In genomic region chr1:93533677-93534076, GRCh38 we compare ENCODE assay signal across 30 cellular contexts.
"Had no signal": no experiment of that assay in that cellular context is flagged by ENCODE, and none has a peak within 500 bp of the region (broad histone marks: within the 10 kb centered on the region; RNA-seq: fewer than 3 reads in every experiment).

No MANE protein-coding gene starts in this region.

- H3K4me1 Mint-ChIP-seq: activated CD4-positive, alpha-beta memory T cell treated with anti-CD3 and anti-CD28 coated beads, Interleukin-2, amount 10 ng/mL, durations not matched to agents 7 days and 5 days; activated CD4-positive, alpha-beta T cell treated with anti-CD3 and anti-CD28 coated beads, Interleukin-2, amount 10 ng/mL, durations not matched to agents 7 days and 5 days; activated T-helper 17 cell treated with anti-CD3 and anti-CD28 coated beads, Interleukin-2, amount 50 U/mL, for 72 hours; central memory CD8-positive, alpha-beta T cell; WTC11 had no signal

- H3K9me3 Mint-ChIP-seq: activated CD4-positive, alpha-beta memory T cell treated with anti-CD3 and anti-CD28 coated beads, Interleukin-2, amount 10 ng/mL, durations not matched to agents 7 days and 5 days; activated CD4-positive, alpha-beta T cell treated with anti-CD3 and anti-CD28 coated beads, Interleukin-2, amount 10 ng/mL, durations not matched to agents 7 days and 5 days; activated T-cell treated with anti-CD3 and anti-CD28 coated beads, Interleukin-2, amount 50 U/mL, for 24 hours; activated T-helper 17 cell treated with anti-CD3 and anti-CD28 coated beads, Interleukin-2, amount 50 U/mL, for 72 hours; central memory CD8-positive, alpha-beta T cell; dendritic cell treated with granulocyte-macrophage colony-stimulating factor and Interleukin-4, amounts not matched to agents 40 ng/mL and 50 ng/mL, for 4 days; endodermal cell; WTC11 had no signal

- H3K4me3 ChIP-seq: coronary artery, dorsolateral prefrontal cortex had no signal

- H3K36me3 ChIP-seq: brain microvascular endothelial cell had no signal

- H3K4me3 Mint-ChIP-seq: activated CD4-positive, alpha-beta memory T cell treated with anti-CD3 and anti-CD28 coated beads, Interleukin-2, amount 10 ng/mL, durations not matched to agents 7 days and 5 days; activated CD4-positive, alpha-beta T cell treated with anti-CD3 and anti-CD28 coated beads, Interleukin-2, amount 10 ng/mL, durations not matched to agents 7 days and 5 days; activated naive CD8-positive, alpha-beta T cell; activated T-cell treated with anti-CD3 and anti-CD28 coated beads, Interleukin-2, amount 50 U/mL, for 24 hours; activated T-helper 17 cell treated with anti-CD3 and anti-CD28 coated beads, Interleukin-2, amount 50 U/mL, for 72 hours; central memory CD8-positive, alpha-beta T cell; dendritic cell treated with granulocyte-macrophage colony-stimulating factor and Interleukin-4, amounts not matched to agents 40 ng/mL and 50 ng/mL, for 4 days; endodermal cell; WTC11 had no signal

- DNase-seq: activated CD4-positive, alpha-beta memory T cell treated with anti-CD3 and anti-CD28 coated beads, Interleukin-2, amount 10 ng/mL, durations not matched to agents 7 days and 5 days; activated CD4-positive, alpha-beta T cell treated with anti-CD3 and anti-CD28 coated beads for 1 hour; activated CD4-positive, alpha-beta T cell treated with anti-CD3 and anti-CD28 coated beads for 4 hours; activated CD4-positive, alpha-beta T cell treated with anti-CD3 and anti-CD28 coated beads, Interleukin-2, amount 10 ng/mL, durations not matched to agents 7 days and 5 days; activated CD4-positive, alpha-beta T cell treated with anti-CD3 and anti-CD28 coated beads, Interleukin-2, amount 50 U/mL, for 4 hours; activated CD8-positive, alpha-beta memory T cell treated with anti-CD3 and anti-CD28 coated beads, Interleukin-2, amount 50 U/mL, for 48 hours; activated effector memory CD4-positive, alpha-beta T cell treated with Interleukin-2 at 50 U/mL for 16 hours; activated gamma-delta T cell treated with Interleukin-2 at 50 U/mL for 16 hours; activated naive CD4-positive, alpha-beta T cell treated with anti-CD3 and anti-CD28 coated beads, Interleukin-2, amount 50 U/mL, for 16 hours; activated naive CD4-positive, alpha-beta T cell treated with Interleukin-2 at 50 U/mL for 16 hours; activated T-cell treated with anti-CD3 and anti-CD28 coated beads for 4 hours; activated T-cell treated with anti-CD3 and anti-CD28 coated beads, Interleukin-2, amount 50 U/mL, for 24 hours; amniotic stem cell; anterior cingulate cortex; brain microvascular endothelial cell; dorsolateral prefrontal cortex; effector memory CD4-positive, alpha-beta T cell; endodermal cell; foreskin fibroblast; head of caudate nucleus; T-helper 2 cell had no signal

- H3K27me3 ChIP-seq: brain microvascular endothelial cell had no signal

- H3K27ac ChIP-seq: brain microvascular endothelial cell, coronary artery, dorsolateral prefrontal cortex had no signal

- H3K27ac Mint-ChIP-seq: activated CD4-positive, alpha-beta memory T cell treated with anti-CD3 and anti-CD28 coated beads, Interleukin-2, amount 10 ng/mL, durations not matched to agents 7 days and 5 days; activated CD4-positive, alpha-beta T cell treated with anti-CD3 and anti-CD28 coated beads, Interleukin-2, amount 10 ng/mL, durations not matched to agents 7 days and 5 days; activated naive CD8-positive, alpha-beta T cell; activated T-cell treated with anti-CD3 and anti-CD28 coated beads, Interleukin-2, amount 50 U/mL, for 24 hours; activated T-helper 17 cell treated with anti-CD3 and anti-CD28 coated beads, Interleukin-2, amount 50 U/mL, for 72 hours; dendritic cell treated with granulocyte-macrophage colony-stimulating factor and Interleukin-4, amounts not matched to agents 40 ng/mL and 50 ng/mL, for 4 days; WTC11 had no signal

- ATAC-seq: activated T-helper 17 cell treated with anti-CD3 and anti-CD28 coated beads, Interleukin-2, amount 50 U/mL, for 72 hours; esophagus mucosa; WTC11 had no signal

- H3K27me3 Mint-ChIP-seq: activated naive CD8-positive, alpha-beta T cell; activated T-cell treated with anti-CD3 and anti-CD28 coated beads, Interleukin-2, amount 50 U/mL, for 24 hours; activated T-helper 17 cell treated with anti-CD3 and anti-CD28 coated beads, Interleukin-2, amount 50 U/mL, for 72 hours; dendritic cell treated with granulocyte-macrophage colony-stimulating factor and Interleukin-4, amounts not matched to agents 40 ng/mL and 50 ng/mL, for 4 days had no signal

- FAIRE-seq: astrocyte, bronchial epithelial cell had no signal
